ENCODE assay signal across 10 cellular contexts in genomic region chr14:102295301-102295700, GRCh38. TPM values are rescaled to one million over a fixed set of nuclear protein-coding genes. Genes with fewer than 3 reads are reported as not detected.
DNase-seq lines count a peak whose midpoint lies in the region; ATAC-seq and TF ChIP-seq lines count a peak whose summit lies in the region.
"Had no signal": no experiment of that assay in that cellular context is flagged by ENCODE, and none has a peak within 500 bp of the region (broad histone marks: within the 10 kb centered on the region; RNA-seq: fewer than 3 reads in every experiment).

No MANE protein-coding gene starts in this region.

- H3K4me2 ChIP-seq in GM23248 (ENCODE audit: unreplicated experiment) (peak overlapping the region; percentile 40), fibroblast of lung (ENCODE audit: extremely low read depth, insufficient read depth, low read length) (no peak overlapping the region)

- H2AFZ ChIP-seq in GM23248: peak overlapping the region; percentile 16; the same call in 1 of the 2 replicates
- H2AFZ ChIP-seq in fibroblast of lung (ENCODE audit: low read length): no peak overlapping the region

- DNase-seq in GM23248: peak; percentile 51
- DNase-seq in SK-MEL-5 (ENCODE audit: low read depth, low spot score): peak; percentile 66
- peak; percentile 12 to 60 for DNase-seq in fibroblast of lung (ENCODE audit: low read depth in 2 of 2)
- DNase-seq in sciatic nerve (ENCODE audit: low spot score): no peak
- no peak for DNase-seq in NCI-H2107 (lab: John Stamatoyannopoulos, UW)
- no peak for DNase-seq in RKO (ENCODE audit: low spot score)
- DNase-seq in NCI-H524 (lab: John Stamatoyannopoulos, UW): no peak
- no peak for DNase-seq in transverse colon
- DNase-seq: activated T-cell treated with anti-CD3 and anti-CD28 coated beads, Interleukin-2, amount 50 U/mL, for 48 hours; NCI-H510A had no signal

- H3K27ac ChIP-seq in GM23248 (peak overlapping the region; percentile 39), fibroblast of lung (ENCODE audit: insufficient read depth, low read length) (no peak overlapping the region), transverse colon (no peak overlapping the region)

- ATAC-seq in sciatic nerve: peak; percentile 55

- H3K9ac ChIP-seq in GM23248: peak overlapping the region; percentile 38; the same call in 1 of the 2 replicates
- H3K9ac ChIP-seq in fibroblast of lung (ENCODE audit: insufficient read depth, low read length): no peak overlapping the region

- TF ChIP-seq CTCF in fibroblast of lung (conservative IDR thresholded peaks at IDR 0.05 in 1 of 2, IDR thresholded peaks at IDR 0.05 in 1 of 2; ENCODE audit: low read depth in 1 of 2, low read length in 2 of 2) (peak; percentile 34 to 38), transverse colon (IDR thresholded peaks at IDR 0.05) (no peak)

- 41 to 51% methylated on average over 3 of the region's 3 CpGs for WGBS in GM23248 (ENCODE audit: low coverage in 1 of 2, low lambda C conversion rate in 2 of 2, missing lambda C conversion rate in 2 of 2), 2 experiments
- WGBS in transverse colon (ENCODE audit: low coverage in 1 of 2), 2 donors: 63 to 91% methylated on average over 3 of the region's 3 CpGs

- in situ Hi-C loops in GM23248 (cut with MboI): no loop called here
- in situ Hi-C loops in SK-MEL-5 (cut with HindIII; ENCODE audit: low pct_unique_long_range_greater_than_20kb, low sequenced_read_pairs): no loop called here
- in situ Hi-C loops in transverse colon (cut with MboI; ENCODE audit: low pct_ligation_motif_present in 1 of 4, low pct_unique_long_range_greater_than_20kb in 1 of 4, low sequenced_read_pairs in 3 of 4): no loop called here

- H3K36me3 ChIP-seq in GM23248 (ENCODE audit: low read depth): no peaks in the 10 kb centered on the region
- H3K36me3 ChIP-seq in fibroblast of lung (ENCODE audit: control insufficient read depth, insufficient read depth, low read length): no peaks in the 10 kb centered on the region
- no peaks in the 10 kb centered on the region for H3K36me3 ChIP-seq in transverse colon

- no peaks in the 10 kb centered on the region for H3K9me3 ChIP-seq in GM23248 (ENCODE audit: low read depth)
- no peaks in the 10 kb centered on the region for H3K9me3 ChIP-seq in fibroblast of lung (ENCODE audit: control insufficient read depth, insufficient read depth, low read depth, low read length)
- H3K9me3 ChIP-seq in transverse colon: no peaks in the 10 kb centered on the region

- H3K4me3 ChIP-seq in GM23248 (0 out of 2 replicates have a peak overlapping the region, but pooled peaks have one; percentile 6), fibroblast of lung (replicated peaks in 1 of 4; ENCODE audit: control extremely low read depth in 1 of 4, insufficient read depth in 1 of 4, low read depth in 3 of 4, low read length in 4 of 4) (no peak overlapping the region), transverse colon (no peak overlapping the region)

- no peaks in the 10 kb centered on the region for H4K20me1 ChIP-seq in GM23248 (ENCODE audit: insufficient read depth)
- H4K20me1 ChIP-seq in fibroblast of lung (ENCODE audit: control insufficient read depth, extremely low read depth, insufficient read depth, low read length): no peaks in the 10 kb centered on the region

- H3K79me2 ChIP-seq in GM23248 (ENCODE audit: insufficient read depth) (peaks cover 100% of the 10 kb centered on the region), fibroblast of lung (ENCODE audit: control insufficient read depth, insufficient read depth, low read length) (no peaks in the 10 kb centered on the region)

- intact Hi-C loops in sciatic nerve (cut with DNase I): no loop called here
- intact Hi-C loops in transverse colon (cut with DNase I; ENCODE audit: low total_unique reads): no loop called here

- no peaks in the 10 kb centered on the region for H3K9me2 ChIP-seq in GM23248 (ENCODE audit: insufficient read depth)

- H3K27me3 ChIP-seq in GM23248 (replicated peaks; ENCODE audit: insufficient read depth): no peaks in the 10 kb centered on the region
- H3K27me3 ChIP-seq in fibroblast of lung (ENCODE audit: control insufficient read depth, insufficient read depth, low read length): no peaks in the 10 kb centered on the region
- no peaks in the 10 kb centered on the region for H3K27me3 ChIP-seq in transverse colon

- TF ChIP-seq EP300 in transverse colon (IDR thresholded peaks at IDR 0.05; ENCODE audit: low read depth): no peak

- H3F3A ChIP-seq in GM23248 (ENCODE audit: insufficient read depth): peaks cover 18% of the 10 kb centered on the region; the same call in 1 of the 2 replicates

- no peak for TF ChIP-seq POLR2A in transverse colon (IDR thresholded peaks at IDR 0.05)

- H3K4me1 ChIP-seq in GM23248 (ENCODE audit: insufficient read depth): peaks cover 14% of the 10 kb centered on the region
- no peaks in the 10 kb centered on the region for H3K4me1 ChIP-seq in fibroblast of lung (ENCODE audit: control insufficient read depth, extremely low read depth, insufficient read depth, low read length)
- H3K4me1 ChIP-seq in transverse colon: peaks cover 0 to 13% (median 2%) of the 10 kb centered on the region in 4 donors

RNA-seq across cellular contexts. Expression of gene MOK, which starts 9.7 kb away (rescaled TPM):
- total RNA-seq in GM23248 (2014; rRNA removed; shearing (Covaris generic)): 34.9 and 43.4 TPM in 2 replicates
- polyA plus RNA-seq in GM23248 (2016; fragmentation: Nextera tagmentation; extraction: Ambion mirVana) (65.8 and 67.9 TPM in 2 replicates), fibroblast of lung (4.7 and 5.9 TPM in 2 replicates)
- 98.9 and 111 TPM in 2 replicates for total RNA-seq in SK-MEL-5 (2014; rRNA removed; shearing (Covaris generic))
- 122 and 124 TPM in 2 replicates for polyA plus RNA-seq in SK-MEL-5 (2015; cell fraction: cytosol; rRNA removed)
- 589 and 596 TPM in 2 replicates for polyA plus RNA-seq in SK-MEL-5 (2015; cell fraction: nucleus; rRNA removed)
- total RNA-seq in fibroblast of lung (3.6 and 4.3 TPM in 2 replicates), sciatic nerve (24.4 TPM), transverse colon (10 to 100 TPM in 2 of 4 donors, 1 to 10 TPM in 2; 3.0 to 16.0 (median 11.1) TPM)
- 4.5 TPM in 2 replicates for polyA plus RNA-seq in fibroblast of lung (2012)
- 4.9 and 11.3 TPM in 2 replicates for polyA minus RNA-seq in fibroblast of lung (ENCODE audit: low replicate concordance)

RNA-seq across cellular contexts. Expression of gene ZNF839, which starts 24.2 kb away (rescaled TPM):
- total RNA-seq in GM23248 (2014; rRNA removed; shearing (Covaris generic)): 6.7 and 8.4 TPM in 2 replicates
- polyA plus RNA-seq in GM23248 (2016; fragmentation: Nextera tagmentation; extraction: Ambion mirVana): 3.5 and 4.2 TPM in 2 replicates
- total RNA-seq in SK-MEL-5 (2014; rRNA removed; shearing (Covaris generic)): 11.4 and 12.6 TPM in 2 replicates
- 11.1 and 18.6 TPM in 2 replicates for polyA plus RNA-seq in SK-MEL-5 (2015; cell fraction: cytosol; rRNA removed)
- polyA plus RNA-seq in SK-MEL-5 (2015; cell fraction: nucleus; rRNA removed): 59.4 and 73.3 TPM in 2 replicates
- total RNA-seq in fibroblast of lung: 8.2 and 8.8 TPM in 2 replicates
- 5.7 and 6.6 TPM in 2 replicates for polyA plus RNA-seq in fibroblast of lung
- 3.9 and 4.5 TPM in 2 replicates for polyA plus RNA-seq in fibroblast of lung (2012)
- 5.1 and 10.2 TPM in 2 replicates for polyA minus RNA-seq in fibroblast of lung (ENCODE audit: low replicate concordance)
- total RNA-seq in sciatic nerve: 13.8 TPM
- total RNA-seq in transverse colon: 10 to 100 TPM in 3 of 4 donors, 1 to 10 TPM in 1; 6.7 to 14.1 (median 11.1) TPM

Comparison
In these comparisons a context has a peak if more than half of its experiments do, and no peak if none do; other contexts are left out.
1. DNase-seq: peak in GM23248 (single experiment), SK-MEL-5 (single experiment) and fibroblast of lung (2 of 2); none in sciatic nerve (single experiment), NCI-H2107 (single experiment), RKO (single experiment), NCI-H524 (0 of 2) and transverse colon (single experiment).
2. CTCF ChIP-seq: peak in fibroblast of lung (2 of 2); none in transverse colon (0 of 5).